In genomic region chr13:39890537-39890936, GRCh38 we compare ENCODE assay signal across 23 cellular contexts.
DNase-seq lines count a peak whose midpoint lies in the region; FAIRE-seq and TF ChIP-seq lines count a peak whose summit lies in the region.
"Had no signal": no experiment of that assay in that cellular context is flagged by ENCODE, and none has a peak within 500 bp of the region (broad histone marks: within the 10 kb centered on the region; RNA-seq: fewer than 3 reads in every experiment).

No MANE protein-coding gene starts in this region.

- no peak for TF ChIP-seq EP300 in sigmoid colon (IDR thresholded peaks at IDR 0.05)

- H3K27ac ChIP-seq in SK-N-MC = peak overlapping the region; percentile 97; the same call in 1 of the 2 replicates
- no peak overlapping the region for H3K27ac ChIP-seq in sigmoid colon
- no peak overlapping the region for H3K27ac ChIP-seq in smooth muscle cell (ENCODE audit: low read depth)
- H3K27ac ChIP-seq: BLaER1 had no signal

- no peaks in the 10 kb centered on the region for H3K79me2 ChIP-seq in smooth muscle cell (ENCODE audit: low read depth)

- H3K4me3 ChIP-seq in LNCaP clone FGC (ENCODE audit: low read depth, low read length) (no peak overlapping the region), SK-N-MC (no peak overlapping the region), fibroblast of the aortic adventitia (ENCODE audit: low read depth, low read length) (no peak overlapping the region), sigmoid colon (no peak overlapping the region), smooth muscle cell (no peak overlapping the region)
- H3K4me3 ChIP-seq: BLaER1 had no signal

- FAIRE-seq in GM12892 (lab: Jason Lieb, UNC) = no peak
- FAIRE-seq: A204.1, D721Med, G401.6, GM12891, GM18507 had no signal

- intact Hi-C loops in head of caudate nucleus (cut with DNase I) (no loop called here), sigmoid colon (cut with DNase I) (no loop called here)

- no peak overlapping the region for H2AFZ ChIP-seq in smooth muscle cell (ENCODE audit: low read depth)

- TF ChIP-seq CTCF in LNCaP clone FGC (IDR thresholded peaks at IDR 0.05; ENCODE audit: control insufficient read depth, extremely low read depth, insufficient read depth) (no peak), fibroblast of the aortic adventitia (IDR thresholded peaks at IDR 0.05; ENCODE audit: insufficient read depth, low read length) (no peak), sigmoid colon (IDR thresholded peaks at IDR 0.05) (no peak), smooth muscle cell (IDR thresholded peaks at IDR 0.05; ENCODE audit: borderline replicate concordance, insufficient read depth, poor library complexity, severe bottlenecking) (no peak)

- no peaks in the 10 kb centered on the region for H4K20me1 ChIP-seq in smooth muscle cell (ENCODE audit: low read depth)
- H4K20me1 ChIP-seq: BLaER1 had no signal

- DNase-seq in LNCaP clone FGC (ENCODE audit: low read depth) (peak; percentile 77), SK-N-MC (ENCODE audit: low read depth, low spot score) (no peak), fibroblast of the aortic adventitia (ENCODE audit: low read depth) (peak; percentile 56), head of caudate nucleus (no peak), GM12892 (ENCODE audit: insufficient read length) (no peak), sigmoid colon (no peak), smooth muscle cell (lab: John Stamatoyannopoulos, UW; ENCODE audit: unreplicated experiment) (no peak)
- DNase-seq: 8988T; ACHN; BE2C; C1 segment of cervical spinal cord; Caco-2; Calu3; CD4-positive, alpha-beta T cell; CD8-positive, alpha-beta T cell; DMS79 treated with DMSO at 0.1 percent for 48 hours; GF-D8 had no signal

- H3K9ac ChIP-seq in SK-N-MC (ENCODE audit: insufficient read length) = no peak overlapping the region
- no peak overlapping the region for H3K9ac ChIP-seq in smooth muscle cell (ENCODE audit: low read depth)
- H3K9ac ChIP-seq: BLaER1 had no signal

- H3K9me3 ChIP-seq in SK-N-MC (ENCODE audit: low read depth, low read length) = no peaks in the 10 kb centered on the region; the same call in 1 of the 2 replicates
- no peaks in the 10 kb centered on the region for H3K9me3 ChIP-seq in sigmoid colon
- H3K9me3 ChIP-seq in smooth muscle cell (replicated peaks; ENCODE audit: low read depth) = no peaks in the 10 kb centered on the region
- H3K9me3 ChIP-seq: BE2C, BLaER1 had no signal

- no peaks in the 10 kb centered on the region for H3F3A ChIP-seq in smooth muscle cell (ENCODE audit: low read depth)

- H3K4me2 ChIP-seq in smooth muscle cell = no peak overlapping the region
- H3K4me2 ChIP-seq: BLaER1 had no signal

- TF ChIP-seq POLR2A in GM12892 (IDR thresholded peaks at IDR 0.05; ENCODE audit: low read depth, low read length) (no peak), sigmoid colon (IDR thresholded peaks at IDR 0.05) (no peak)

- no peaks in the 10 kb centered on the region for H3K36me3 ChIP-seq in SK-N-MC (ENCODE audit: insufficient read depth, low read length)
- H3K36me3 ChIP-seq in sigmoid colon = no peaks in the 10 kb centered on the region
- peaks cover under 1% of the 10 kb centered on the region for H3K36me3 ChIP-seq in smooth muscle cell (ENCODE audit: low read depth)
- H3K36me3 ChIP-seq: BE2C, BLaER1 had no signal

- WGBS in sigmoid colon, 2 donors = 76 to 84% methylated on average over 4 of the region's 4 CpGs
- 91% methylated on average over 4 of the region's 4 CpGs for WGBS in smooth muscle cell (ENCODE audit: low lambda C conversion rate)

- H3K4me1 ChIP-seq in sigmoid colon = peaks cover 0 to 32% (median 19%) of the 10 kb centered on the region in 4 donors
- H3K4me1 ChIP-seq in smooth muscle cell (ENCODE audit: low read depth) = no peaks in the 10 kb centered on the region
- H3K4me1 ChIP-seq: Caco-2 had no signal

- H3K27me3 ChIP-seq in sigmoid colon (no peaks in the 10 kb centered on the region), smooth muscle cell (ENCODE audit: low read depth) (no peaks in the 10 kb centered on the region)
- H3K27me3 ChIP-seq: BE2C, BLaER1 had no signal

Comparison
In these comparisons a context has a peak if more than half of its experiments do, and no peak if none do; other contexts are left out.
1. DNase-seq: peak in LNCaP clone FGC (single experiment) and fibroblast of the aortic adventitia (single experiment); none in SK-N-MC (single experiment), head of caudate nucleus (0 of 42), GM12892 (single experiment), sigmoid colon (single experiment) and smooth muscle cell (single experiment).